Comparison of ENCODE assay signal across 14 cellular contexts in the genomic region with DNA sequence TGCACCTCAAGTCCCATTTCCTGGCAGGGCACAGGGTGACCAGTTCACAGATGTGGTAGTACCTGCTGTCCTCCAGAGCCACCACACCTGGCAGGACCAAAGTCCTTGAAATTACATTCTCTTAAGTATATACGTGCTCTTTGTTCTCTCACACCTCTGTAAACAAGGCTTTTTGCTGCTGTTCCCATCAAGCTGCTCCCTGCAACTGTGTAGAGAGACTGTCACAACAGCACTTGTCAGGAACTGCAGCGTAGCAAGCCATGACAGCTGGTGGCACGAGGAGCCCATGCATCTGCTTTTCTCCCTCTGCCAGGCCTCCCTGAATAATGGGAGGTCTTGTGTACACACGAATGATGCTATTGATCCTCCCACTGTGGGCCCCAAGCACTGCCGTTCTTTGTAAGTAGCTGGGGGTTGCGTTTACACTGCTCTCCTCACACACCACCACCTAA.
A peak's percentile ranks its signal among the peaks of the same experiment; 100 is the strongest.
DNase-seq lines count a peak whose midpoint lies in the region; ATAC-seq and TF ChIP-seq lines count a peak whose summit lies in the region.
"Had no signal": no experiment of that assay in that cellular context is flagged by ENCODE, and none has a peak within 500 bp of the region (broad histone marks: within the 10 kb centered on the region; RNA-seq: fewer than 3 reads in every experiment).

No MANE protein-coding gene starts in this region.

- no peaks in the 10 kb centered on the region for H3K36me3 Mint-ChIP-seq in CD14-positive monocyte

- H3K4me1 Mint-ChIP-seq in CD14-positive monocyte: peaks cover 8% of the 10 kb centered on the region
- H3K4me1 Mint-ChIP-seq: activated CD4-positive, alpha-beta T cell treated with anti-CD3 and anti-CD28 coated beads, Interleukin-2, amount 10 ng/mL, durations not matched to agents 7 days and 5 days had no signal

- TF ChIP-seq CTCF in lower lobe of right lung (IDR thresholded peaks at IDR 0.05): no peak
- no peak for TF ChIP-seq CTCF in CD14-positive monocyte (IDR thresholded peaks at IDR 0.05)

- H3K27me3 Mint-ChIP-seq in CD14-positive monocyte (ENCODE audit: low read depth in 3 of 3): peaks cover 0 to 3% (median 2%) of the 10 kb centered on the region in 3 donors
- H3K27me3 Mint-ChIP-seq: activated CD4-positive, alpha-beta T cell treated with anti-CD3 and anti-CD28 coated beads, Interleukin-2, amount 10 ng/mL, durations not matched to agents 7 days and 5 days had no signal

- peak; percentile 29 to 33 for ATAC-seq in lower lobe of right lung
- ATAC-seq: stimulated activated naive CD8-positive, alpha-beta T cell treated with anti-CD3 and anti-CD28 coated beads, Interleukin-15, Interleukin-2, amounts not matched to agents 100 U/mL and 50 U/mL, for 24 hours had no signal

- H3K4me1 ChIP-seq in lower lobe of right lung: no peaks in the 10 kb centered on the region

- no peaks in the 10 kb centered on the region for H3K9me3 ChIP-seq in lower lobe of right lung

- H3K27me3 ChIP-seq in lower lobe of right lung (ENCODE audit: low read depth): no peaks in the 10 kb centered on the region

- H3K27ac Mint-ChIP-seq in CD14-positive monocyte: no peak overlapping the region
- H3K27ac Mint-ChIP-seq: activated CD4-positive, alpha-beta T cell treated with anti-CD3 and anti-CD28 coated beads, Interleukin-2, amount 10 ng/mL, durations not matched to agents 7 days and 5 days; activated T-helper 2 cell treated with anti-CD3 and anti-CD28 coated beads, Interferon-gamma antibody, Interleukin-2, Interleukin-4, amounts not matched to agents 10 μg/mL and 5 μg/mL and 100 μg/mL, durations not matched to agents 14 hours and 24 hours and 36 hours had no signal

- H3K4me3 ChIP-seq in lower lobe of right lung: no peak overlapping the region
- H3K4me3 ChIP-seq: GM23248, PC-9 had no signal

- no peak overlapping the region for H3K4me3 Mint-ChIP-seq in CD14-positive monocyte
- H3K4me3 Mint-ChIP-seq: activated CD4-positive, alpha-beta T cell treated with anti-CD3 and anti-CD28 coated beads, Interleukin-2, amount 10 ng/mL, durations not matched to agents 7 days and 5 days had no signal

- intact Hi-C loops in lower lobe of right lung (cut with DNase I): no loop called here
- intact Hi-C loops in posterior vena cava (cut with DNase I): no loop called here
- intact Hi-C loops in CD14-positive monocyte (cut with micrococcal nuclease): no loop called here

- H3K27ac ChIP-seq in lower lobe of right lung: no peak overlapping the region
- H3K27ac ChIP-seq: GM23248, PC-9 had no signal

- H3K36me3 ChIP-seq in lower lobe of right lung: no peaks in the 10 kb centered on the region

- no peaks in the 10 kb centered on the region for H3K9me3 Mint-ChIP-seq in CD14-positive monocyte
- H3K9me3 Mint-ChIP-seq: activated CD4-positive, alpha-beta T cell treated with anti-CD3 and anti-CD28 coated beads, Interleukin-2, amount 10 ng/mL, durations not matched to agents 7 days and 5 days; activated T-helper 2 cell treated with anti-CD3 and anti-CD28 coated beads, Interferon-gamma antibody, Interleukin-2, Interleukin-4, amounts not matched to agents 10 μg/mL and 5 μg/mL and 100 μg/mL, durations not matched to agents 14 hours and 24 hours and 36 hours had no signal

- DNase-seq in COR-L47 (lab: John Stamatoyannopoulos, UW) (peak; percentile 89), NCI-H1417 (lab: John Stamatoyannopoulos, UW) (peak; percentile 80 to 96 (median 93)), NCI-H69 (lab: John Stamatoyannopoulos, UW) (peak; percentile 99), lower lobe of right lung (no peak), posterior vena cava (ENCODE audit: low spot score) (no peak), CD1c-positive myeloid dendritic cell (ENCODE audit: extremely low spot score) (no peak), CD14-positive monocyte (ENCODE audit: low spot score) (no peak)
- DNase-seq in stimulated activated CD4-positive, alpha-beta T cell treated with anti-CD3 and anti-CD28 coated beads, Interleukin-15, amount 100 ng/mL, for 24 hours: no peak
- DNase-seq: activated CD4-positive, alpha-beta T cell treated with anti-CD3 and anti-CD28 coated beads, Interleukin-2, amount 10 ng/mL, durations not matched to agents 7 days and 5 days; effector CD4-positive, alpha-beta T cell; GM23248; PC-9; stimulated activated naive CD8-positive, alpha-beta T cell treated with anti-CD3 and anti-CD28 coated beads, Interleukin-15, Interleukin-2, amounts not matched to agents 100 U/mL and 50 U/mL, for 24 hours had no signal

Comparison
In these comparisons a context has a peak if more than half of its experiments do, and no peak if none do; other contexts are left out.
1. DNase-seq: peak in COR-L47 (single experiment), NCI-H1417 (3 of 3) and NCI-H69 (single experiment); none in lower lobe of right lung (single experiment), posterior vena cava (single experiment), CD1c-positive myeloid dendritic cell (single experiment), stimulated activated CD4-positive, alpha-beta T cell treated with anti-CD3 and anti-CD28 coated beads, Interleukin-15, amount 100 ng/mL, for 24 hours (single experiment) and CD14-positive monocyte (single experiment).